Comparison of ENCODE assay signal across 9 cellular contexts in genomic region chr14:54025661-54026060, GRCh38.
DNase-seq lines count a peak whose midpoint lies in the region; ATAC-seq and TF ChIP-seq lines count a peak whose summit lies in the region.
"Had no signal": no experiment of that assay in that cellular context is flagged by ENCODE, and none has a peak within 500 bp of the region (broad histone marks: within the 10 kb centered on the region; RNA-seq: fewer than 3 reads in every experiment).

No MANE protein-coding gene starts in this region.

- H3K4me3 ChIP-seq in adipocyte (ENCODE audit: low read length) (no peak overlapping the region), lower leg skin (ENCODE audit: low read depth, poor library complexity, severe bottlenecking) (no peak overlapping the region), tibial nerve (no peak overlapping the region), ascending aorta (no peak overlapping the region)

- no peak overlapping the region for H3K27ac Mint-ChIP-seq in HFFc6

- H3K9me3 ChIP-seq in adipocyte (ENCODE audit: control insufficient read depth, low read length): peaks cover 5% of the 10 kb centered on the region
- H3K9me3 ChIP-seq in tibial nerve: peaks cover 0 to 8% (median 0%) of the 10 kb centered on the region in 4 donors
- H3K9me3 ChIP-seq in ascending aorta: no peaks in the 10 kb centered on the region

- H3K27me3 ChIP-seq in adipocyte (replicated peaks; ENCODE audit: control insufficient read depth, insufficient read depth, low read length) (no peaks in the 10 kb centered on the region), tibial nerve (no peaks in the 10 kb centered on the region), ascending aorta (no peaks in the 10 kb centered on the region)

- peak; percentile 81 for ATAC-seq in left lobe of liver
- ATAC-seq in GM21515 (IDR thresholded peaks at IDR 0.05; ENCODE audit: unreplicated experiment): no peak
- ATAC-seq: activated T-cell treated with anti-CD3 and anti-CD28 coated beads, Interleukin-2, amount 50 U/mL, for 4 hours had no signal

- H3K27ac ChIP-seq in tibial nerve (no peak overlapping the region), ascending aorta (no peak overlapping the region)

- TF ChIP-seq EP300 in tibial nerve (IDR thresholded peaks at IDR 0.05): no peak

- H3K36me3 Mint-ChIP-seq in HFFc6 (ENCODE audit: low read depth): no peaks in the 10 kb centered on the region; the same call in 1 of the 2 replicates

- H3K9ac ChIP-seq in adipocyte (ENCODE audit: low read length): no peak overlapping the region

- no peaks in the 10 kb centered on the region for H3K4me1 ChIP-seq in adipocyte (ENCODE audit: control insufficient read depth, insufficient read depth, low read length)
- no peaks in the 10 kb centered on the region for H3K4me1 ChIP-seq in tibial nerve
- H3K4me1 ChIP-seq in ascending aorta: no peaks in the 10 kb centered on the region

- DNase-seq in AML-193 (lab: John Stamatoyannopoulos, UW) (peak; percentile 2 to 11), HFFc6 (peak; percentile 36), adipocyte (ENCODE audit: low read depth) (peak; percentile 43), left lobe of liver (ENCODE audit: low spot score) (no peak), lower leg skin (ENCODE audit: low spot score in 2 of 2) (no peak), tibial nerve (ENCODE audit: low spot score in 2 of 2) (no peak), ascending aorta (ENCODE audit: low spot score in 2 of 2) (no peak)
- DNase-seq: activated T-cell treated with anti-CD3 and anti-CD28 coated beads, Interleukin-2, amount 50 U/mL, for 4 hours had no signal

- H3K4me3 Mint-ChIP-seq in HFFc6: no peak overlapping the region
- H3K4me3 Mint-ChIP-seq: activated T-cell treated with anti-CD3 and anti-CD28 coated beads, Interleukin-2, amount 50 U/mL, for 4 hours had no signal

- 81 to 87% methylated on average over 1 of the region's 1 CpG for WGBS in lower leg skin, 2 donors
- WGBS in tibial nerve, 2 donors: 84 to 88% methylated on average over 1 of the region's 1 CpG

- H3K27me3 Mint-ChIP-seq in HFFc6 (ENCODE audit: insufficient read depth): peaks cover 3% of the 10 kb centered on the region; the same call in 1 of the 2 replicates

- no peaks in the 10 kb centered on the region; the same call in none of the 2 replicates for H3K9me3 Mint-ChIP-seq in HFFc6

- TF ChIP-seq CTCF in HFFc6 (IDR thresholded peaks at IDR 0.05): peak; percentile 77
- TF ChIP-seq CTCF in lower leg skin (IDR thresholded peaks at IDR 0.05): no peak
- TF ChIP-seq CTCF in tibial nerve (IDR thresholded peaks at IDR 0.05): peak in 1 of 5 experiments; percentile 17
- peak in 1 of 3 experiments; percentile 9 for TF ChIP-seq CTCF in ascending aorta (IDR thresholded peaks at IDR 0.05)

- H3K4me1 Mint-ChIP-seq in HFFc6 (ENCODE audit: low read depth): no peaks in the 10 kb centered on the region

- intact Hi-C loops in lower leg skin (cut with DNase I; ENCODE audit: low total_unique reads): no loop called here
- intact Hi-C loops in ascending aorta (cut with DNase I): no loop called here

- no peak for TF ChIP-seq POLR2A in lower leg skin (IDR thresholded peaks at IDR 0.05)
- TF ChIP-seq POLR2A in tibial nerve (IDR thresholded peaks at IDR 0.05): no peak

- H3K36me3 ChIP-seq in adipocyte (ENCODE audit: control insufficient read depth, insufficient read depth, low read length, severe bottlenecking): no peaks in the 10 kb centered on the region
- no peaks in the 10 kb centered on the region for H3K36me3 ChIP-seq in tibial nerve
- no peaks in the 10 kb centered on the region for H3K36me3 ChIP-seq in ascending aorta

Comparison
In these comparisons a context has a peak if more than half of its experiments do, and no peak if none do; other contexts are left out.
1. DNase-seq: peak in AML-193 (2 of 2), HFFc6 (single experiment) and adipocyte (single experiment); none in left lobe of liver (single experiment), lower leg skin (0 of 2), tibial nerve (0 of 2) and ascending aorta (0 of 2).